Comparison of ENCODE assay signal across 9 cellular contexts in the genomic region with DNA sequence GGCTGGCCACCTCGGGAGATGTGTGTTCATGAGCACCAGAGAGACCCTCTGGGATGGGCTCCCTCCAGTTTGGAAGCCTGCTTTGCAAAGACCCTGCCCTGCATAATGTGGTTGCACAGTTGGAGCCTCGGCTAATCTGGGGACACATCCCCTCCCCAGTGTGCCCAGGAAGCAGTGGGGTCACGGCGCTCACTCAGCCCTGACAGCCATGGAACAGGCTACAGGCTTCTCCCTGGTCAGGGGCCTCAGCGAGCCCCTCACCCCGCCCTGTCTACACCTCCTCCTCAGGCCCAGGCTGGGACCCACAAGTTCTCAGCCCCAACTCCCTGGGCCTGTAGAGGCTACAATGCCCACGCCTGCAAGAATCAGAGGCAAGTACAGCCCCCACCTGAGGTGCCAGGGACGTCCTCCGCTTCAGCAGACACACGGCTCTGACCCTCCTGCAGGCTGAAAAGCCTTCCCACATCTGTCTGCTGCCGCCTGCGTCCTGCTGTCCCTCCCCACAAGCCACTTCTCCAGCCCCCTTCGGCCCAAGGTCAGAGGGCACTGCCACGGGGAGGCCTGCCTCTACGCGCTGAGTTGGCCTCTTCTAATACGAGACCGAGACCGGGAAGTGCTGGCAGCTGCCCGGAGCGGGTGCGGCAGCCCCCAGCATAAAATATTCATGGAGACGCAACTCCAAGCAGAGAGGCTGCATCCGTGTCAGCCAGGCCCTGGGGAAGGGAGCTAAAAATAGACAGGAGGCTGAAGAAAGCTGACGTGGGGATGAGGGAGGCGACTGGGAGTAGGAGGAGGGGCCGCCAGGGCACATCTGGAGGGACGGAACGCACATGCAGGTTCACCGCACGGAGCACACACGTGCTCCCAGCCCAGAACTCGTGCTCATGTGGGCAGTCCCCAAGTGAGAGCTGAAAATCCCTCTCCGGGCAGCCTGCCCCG. TPM values are rescaled to one million over a fixed set of nuclear protein-coding genes. Genes with fewer than 3 reads are reported as not detected.
A peak's percentile ranks its signal among the peaks of the same experiment; 100 is the strongest.
DNase-seq lines count a peak whose midpoint lies in the region; ATAC-seq, FAIRE-seq and TF ChIP-seq lines count a peak whose summit lies in the region.
"Had no signal": no experiment of that assay in that cellular context is flagged by ENCODE, and none has a peak within 500 bp of the region (broad histone marks: within the 10 kb centered on the region; RNA-seq: fewer than 3 reads in every experiment).

No MANE protein-coding gene starts in this region.

- peak; percentile 73 to 77 for ATAC-seq in right cardiac atrium
- no peak for ATAC-seq in HG03159 (IDR thresholded peaks at IDR 0.05; ENCODE audit: unreplicated experiment)

- WGBS in right cardiac atrium = 34% methylated on average over 35 of the region's 35 CpGs
- 44 to 61% methylated on average over 35 of the region's 35 CpGs for WGBS in sigmoid colon, 2 donors

- TF ChIP-seq POLR2A in sigmoid colon (IDR thresholded peaks at IDR 0.05) = no peak
- no peak for TF ChIP-seq POLR2A in GM12891 (IDR thresholded peaks at IDR 0.05; ENCODE audit: low read depth, low read length)

- no peaks in the 10 kb centered on the region for H3K9me3 ChIP-seq in right cardiac atrium (ENCODE audit: control insufficient read depth, low read length)
- no peaks in the 10 kb centered on the region for H3K9me3 ChIP-seq in sigmoid colon

- no peaks in the 10 kb centered on the region for H3K27me3 ChIP-seq in right cardiac atrium (ENCODE audit: control insufficient read depth, insufficient read depth)
- no peaks in the 10 kb centered on the region for H3K27me3 ChIP-seq in sigmoid colon

- no peaks in the 10 kb centered on the region for H3K36me3 ChIP-seq in sigmoid colon

- no peak for FAIRE-seq in GM12891 (lab: Jason Lieb, UNC)

- peak in 1 of 4 donors; percentile 88 for TF ChIP-seq EP300 in sigmoid colon (IDR thresholded peaks at IDR 0.05)

- H3K4me3 ChIP-seq in right cardiac atrium (ENCODE audit: low read length) = no peak overlapping the region
- peak overlapping the region in 2 of 4 donors; percentile 2 to 17 for H3K4me3 ChIP-seq in sigmoid colon
- H3K4me3 ChIP-seq: PC-9 had no signal

- no peak for TF ChIP-seq CTCF in sigmoid colon (IDR thresholded peaks at IDR 0.05)

- H3K4me1 ChIP-seq in right cardiac atrium (ENCODE audit: control insufficient read depth, insufficient read depth, low read length) = no peaks in the 10 kb centered on the region
- H3K4me1 ChIP-seq in sigmoid colon = peaks cover 0 to 37% (median 28%) of the 10 kb centered on the region in 4 donors

- intact Hi-C loops in right cardiac atrium (cut with DNase I) (no loop called here), sigmoid colon (cut with DNase I) (loop anchor here (5.0 kb wide), 1 partner anchor 51 kb away; no protein-coding TSS in a partner anchor)

- DNase-seq in GM04504 (ENCODE audit: low read depth) = peak; percentile 55
- DNase-seq in astrocyte of the hippocampus (ENCODE audit: low read depth, low spot score) = peak; percentile 63
- DNase-seq in right cardiac atrium = peak; percentile 65 to 83 (median 82)
- peak; percentile 93 for DNase-seq in sigmoid colon
- no peak for DNase-seq in C1 segment of cervical spinal cord (lab: John Stamatoyannopoulos, UW)
- DNase-seq in GM12891 (ENCODE audit: insufficient read length, low spot score) = no peak
- DNase-seq in GF-D8 (lab: John Stamatoyannopoulos, UW) = no peak
- DNase-seq: PC-9 had no signal

- H3K27ac ChIP-seq in right cardiac atrium (ENCODE audit: low read length) (peak overlapping the region; percentile 61), sigmoid colon (peak overlapping the region; percentile 69 to 83 (median 74))
- H3K27ac ChIP-seq: PC-9 had no signal

TF ChIP-seq in GM12891, 5 proteins besides CTCF, POLR2A, EP300 and RAD21:
- TF ChIP-seq PAX5 (IDR thresholded peaks at IDR 0.05; ENCODE audit: insufficient read depth, low read length, severe bottlenecking) = no peak
- TF ChIP-seq POLR2AphosphoS5 (IDR thresholded peaks at IDR 0.05; ENCODE audit: low read depth, low read length) = no peak
- no peak for TF ChIP-seq TAF1 (IDR thresholded peaks at IDR 0.05; ENCODE audit: low read depth, low read length)
- no peak for TF ChIP-seq SPI1 (IDR thresholded peaks at IDR 0.05; ENCODE audit: low read depth, low read length)

RNA-seq across cellular contexts. Expression of gene GPR153, which starts 15.2 kb away (rescaled TPM):
- total RNA-seq in right cardiac atrium (10 to 100 TPM in 2 of 4 donors, 1 to 10 TPM in 2; 6.7 to 14.3 (median 10.5) TPM), sigmoid colon (10 to 100 TPM in 1 of 4 donors, 1 to 10 TPM in 3; 3.7 to 11.4 (median 4.7) TPM)
- polyA plus RNA-seq in right cardiac atrium (9.3 TPM), sigmoid colon (10 to 100 TPM; 10.8 to 32.4 (median 22.9) TPM)
- polyA plus RNA-seq in GM12891 (2012; ENCODE audit: low read depth, missing spikeins) = 0.87 TPM

RNA-seq across cellular contexts. Expression of gene HES3, which starts 32.1 kb away (rescaled TPM):
- total RNA-seq in right cardiac atrium (not detected), sigmoid colon (not detected)
- polyA plus RNA-seq in right cardiac atrium (not detected), sigmoid colon (not detected)
- polyA plus RNA-seq in GM12891 (2012; ENCODE audit: low read depth, missing spikeins) = not detected
- total RNA-seq: PC-9 had no signal

RNA-seq across cellular contexts. Expression of gene ICMT, which starts 40.3 kb away (rescaled TPM):
- 10 to 100 TPM; 52.1 to 59.6 (median 54.1) TPM for total RNA-seq in right cardiac atrium
- polyA plus RNA-seq in right cardiac atrium = 39.9 TPM
- total RNA-seq in sigmoid colon = 10 to 100 TPM; 39.2 to 64.9 (median 55.6) TPM
- 10 to 100 TPM; 19.2 to 34.1 (median 20.3) TPM for polyA plus RNA-seq in sigmoid colon
- polyA plus RNA-seq in GM12891 (2012; ENCODE audit: low read depth, missing spikeins) = 19.3 TPM

Comparison
In these comparisons a context has a peak if more than half of its experiments do, and no peak if none do; other contexts are left out.
1. DNase-seq: peak in GM04504 (single experiment), astrocyte of the hippocampus (single experiment), right cardiac atrium (3 of 3) and sigmoid colon (single experiment); none in C1 segment of cervical spinal cord (0 of 14), GM12891 (single experiment) and GF-D8 (single experiment).